Comparison of ENCODE assay signal across 8 cellular contexts in the genomic region with DNA sequence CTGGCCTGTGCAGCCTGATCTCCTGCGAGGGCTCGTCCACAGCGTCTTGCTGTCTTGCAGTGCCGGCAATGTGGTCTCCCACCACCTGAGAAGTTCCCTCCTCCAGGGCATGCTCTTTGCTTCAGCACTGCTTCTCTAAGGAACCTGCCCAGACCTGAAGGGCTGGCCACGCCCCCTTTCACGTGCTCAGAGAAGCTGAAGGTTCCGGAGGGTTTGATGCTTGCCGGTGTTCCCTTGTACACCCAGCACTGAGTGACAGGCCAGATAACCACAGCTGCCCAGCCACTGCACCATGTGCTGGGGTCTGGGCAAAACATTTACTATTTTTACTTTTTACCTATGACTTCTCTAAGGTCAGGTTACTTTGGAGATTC.
DNase-seq lines count a peak whose midpoint lies in the region; ATAC-seq lines count a peak whose summit lies in the region.

No MANE protein-coding gene starts in this region.

- H3K9me3 ChIP-seq in iPS-15b (ENCODE audit: control insufficient read depth, insufficient read depth, low read length), result no peaks in the 10 kb centered on the region

- peaks cover 14% of the 10 kb centered on the region for H3K4me1 ChIP-seq in iPS-15b (ENCODE audit: control insufficient read depth, insufficient read depth, low read length)

- H3K27me3 ChIP-seq in iPS-15b (ENCODE audit: control insufficient read depth, insufficient read depth, low read length), result no peaks in the 10 kb centered on the region

- peak; percentile 88 for DNase-seq in DMS53 (lab: John Stamatoyannopoulos, UW)
- DNase-seq in NCI-H510A treated with DMSO at 0.1 percent for 48 hours (lab: John Stamatoyannopoulos, UW), result peak; percentile 72
- peak; percentile 31 for DNase-seq in activated T-helper 1 cell treated with Interleukin-2 at 50 U/mL for 16 hours (ENCODE audit: low read depth)
- DNase-seq in stimulated activated CD4-positive, alpha-beta T cell treated with anti-CD3 and anti-CD28 coated beads, TNF-alpha, amount 100 ng/mL, for 1 hour (ENCODE audit: low read depth in 3 of 3, low spot score in 1 of 3), result peak; percentile 35 to 47 (median 38)
- no peak for DNase-seq in NK-92 (lab: John Stamatoyannopoulos, UW; ENCODE audit: unreplicated experiment)
- no peak for DNase-seq in NCI-H2081 treated with DMSO at 0.1 percent for 48 hours (lab: John Stamatoyannopoulos, UW)

- no peak for ATAC-seq in HG03159 (IDR thresholded peaks at IDR 0.05; ENCODE audit: unreplicated experiment)

- H3K9ac ChIP-seq in iPS-15b (ENCODE audit: low read depth, low read length), result no peak overlapping the region

- H3K36me3 ChIP-seq in iPS-15b (ENCODE audit: control insufficient read depth, insufficient read depth, low read length), result peaks cover 6% of the 10 kb centered on the region

- peak overlapping the region; percentile 19 for H3K4me3 ChIP-seq in iPS-15b (ENCODE audit: low read depth, low read length)

Comparison
In these comparisons a context has a peak if more than half of its experiments do, and no peak if none do; other contexts are left out.
1. DNase-seq: peak in DMS53 (single experiment), NCI-H510A treated with DMSO at 0.1 percent for 48 hours (single experiment), activated T-helper 1 cell treated with Interleukin-2 at 50 U/mL for 16 hours (single experiment) and stimulated activated CD4-positive, alpha-beta T cell treated with anti-CD3 and anti-CD28 coated beads, TNF-alpha, amount 100 ng/mL, for 1 hour (3 of 3); none in NK-92 (single experiment) and NCI-H2081 treated with DMSO at 0.1 percent for 48 hours (single experiment).